8 cellular contexts compared by ENCODE assay signal in genomic region chr7:141071855-141072547, GRCh38. TPM values are rescaled to one million over a fixed set of nuclear protein-coding genes. Genes with fewer than 3 reads are reported as not detected.
DNase-seq lines count a peak whose midpoint lies in the region; ATAC-seq, FAIRE-seq and TF ChIP-seq lines count a peak whose summit lies in the region.

No MANE protein-coding gene starts in this region.

- peak overlapping the region; percentile 87 for H3K4me3 Mint-ChIP-seq in HFFc6
- H3K4me3 Mint-ChIP-seq in activated T-cell treated with anti-CD3 and anti-CD28 coated beads, Interleukin-2, amount 50 U/mL, for 72 hours, result peak overlapping the region; percentile 86 to 92

- H3K27me3 ChIP-seq in BJ (ENCODE audit: control insufficient read depth, insufficient read depth, low read length) (peaks cover 33% of the 10 kb centered on the region), iPS-18a (ENCODE audit: control insufficient read depth, insufficient read depth, low read length) (peaks cover 48% of the 10 kb centered on the region)

- no peaks in the 10 kb centered on the region for H3K36me3 Mint-ChIP-seq in HFFc6 (ENCODE audit: low read depth)
- H3K36me3 Mint-ChIP-seq in activated T-cell treated with anti-CD3 and anti-CD28 coated beads, Interleukin-2, amount 50 U/mL, for 72 hours (ENCODE audit: insufficient read depth in 2 of 2), result peaks cover 0 to 3% of the 10 kb centered on the region in 2 donors

- H3K4me1 Mint-ChIP-seq in HFFc6 (ENCODE audit: low read depth), result peaks cover 23% of the 10 kb centered on the region
- peaks cover 15% of the 10 kb centered on the region for H3K4me1 Mint-ChIP-seq in activated T-cell treated with anti-CD3 and anti-CD28 coated beads, Interleukin-2, amount 50 U/mL, for 72 hours (ENCODE audit: low read depth)

- H3K36me3 ChIP-seq in BJ (ENCODE audit: control insufficient read depth, insufficient read depth, low read length) (no peaks in the 10 kb centered on the region), iPS-18a (ENCODE audit: control insufficient read depth, low read depth, low read length) (no peaks in the 10 kb centered on the region)

- H3K27me3 Mint-ChIP-seq in HFFc6 (ENCODE audit: insufficient read depth), result peaks cover 12% of the 10 kb centered on the region; the same call in 1 of the 2 replicates
- H3K27me3 Mint-ChIP-seq in activated T-cell treated with anti-CD3 and anti-CD28 coated beads, Interleukin-2, amount 50 U/mL, for 72 hours (ENCODE audit: low read depth), result peaks cover 44% of the 10 kb centered on the region

- ATAC-seq in activated T-cell treated with anti-CD3 and anti-CD28 coated beads, Interleukin-2, amount 50 U/mL, for 72 hours (replicated peaks in 1 of 2), result no peak
- no peak for ATAC-seq in GM21737 (IDR thresholded peaks at IDR 0.05; ENCODE audit: unreplicated experiment)

- no peak overlapping the region for H3K27ac Mint-ChIP-seq in HFFc6
- H3K27ac Mint-ChIP-seq in activated T-cell treated with anti-CD3 and anti-CD28 coated beads, Interleukin-2, amount 50 U/mL, for 72 hours, result no peak overlapping the region

- H3K27ac ChIP-seq in iPS-18a (ENCODE audit: low read length), result no peak overlapping the region

- no peak for TF ChIP-seq CTCF in BJ (IDR thresholded peaks at IDR 0.05; ENCODE audit: insufficient read depth, low read depth, low read length)
- no peak for TF ChIP-seq CTCF in HFFc6 (IDR thresholded peaks at IDR 0.05)
- TF ChIP-seq CTCF in D721Med (IDR thresholded peaks at IDR 0.05; ENCODE audit: insufficient read depth, missing control alignments), result no peak

- CTCF ChIA-PET in BJ (lab: Yijun Ruan, JAX), result no interaction called here

- H3K9ac ChIP-seq in iPS-18a (ENCODE audit: low read length), result peak overlapping the region; percentile 62

- no peaks in the 10 kb centered on the region for H3K9me3 Mint-ChIP-seq in HFFc6
- H3K9me3 Mint-ChIP-seq in activated T-cell treated with anti-CD3 and anti-CD28 coated beads, Interleukin-2, amount 50 U/mL, for 72 hours, result no peaks in the 10 kb centered on the region

- H3K4me3 ChIP-seq in BJ (ENCODE audit: low read depth, low read length), result peak overlapping the region; percentile 32
- peak overlapping the region; percentile 87 for H3K4me3 ChIP-seq in iPS-18a (ENCODE audit: low read length)

- no peak for FAIRE-seq in D721Med (lab: Jason Lieb, UNC)

- H3K4me1 ChIP-seq in iPS-18a (ENCODE audit: control insufficient read depth, low read depth, low read length), result peaks cover 17% of the 10 kb centered on the region

- DNase-seq in BJ (ENCODE audit: low read depth) (no peak), HFFc6 (no peak), superior temporal gyrus (ENCODE audit: extremely low spot score) (peak; percentile 90), D721Med (ENCODE audit: insufficient read length, low spot score) (no peak), NOMO-1 treated with DMSO at 0.1 percent for 48 hours (lab: John Stamatoyannopoulos, UW; ENCODE audit: unreplicated experiment) (no peak)
- peak; percentile 3 to 4 for DNase-seq in activated T-cell treated with anti-CD3 and anti-CD28 coated beads, Interleukin-2, amount 50 U/mL, for 72 hours

- POLR2A ChIA-PET in BJ (lab: Charles Lee), result no interaction called here

- H3K9me3 ChIP-seq in iPS-18a (ENCODE audit: control insufficient read depth, low read depth, low read length), result no peaks in the 10 kb centered on the region

RNA-seq across cellular contexts. Expression of gene TMEM178B, which starts 1.9 kb away (rescaled TPM):
- polyA plus RNA-seq in BJ (2011; rRNA removed), result 0.43 and 0.59 TPM in 2 replicates
- 0.98 and 1.0 TPM in 2 replicates for polyA minus RNA-seq in BJ (2011; rRNA and poly(A)+ RNA removed)
- 1 to 10 TPM; 2.8 to 8.4 (median 6.6) TPM for total RNA-seq in HFFc6 (2021; fragmentation: NEBNext Ultra II Directional; extraction: Animal tissue kit (Norgen Biotek cat#: 25700))
- total RNA-seq in activated T-cell treated with anti-CD3 and anti-CD28 coated beads, Interleukin-2, amount 50 U/mL, for 72 hours, result 1 to 10 TPM; 1.0 to 1.4 TPM

RNA-seq across cellular contexts. Expression of gene MRPS33, which starts 57.2 kb away (rescaled TPM):
- 30.6 and 67.1 TPM in 2 replicates for polyA plus RNA-seq in BJ (2011; rRNA removed)
- polyA minus RNA-seq in BJ (2011; rRNA and poly(A)+ RNA removed), result 7.7 and 11.8 TPM in 2 replicates
- 10 to 100 TPM; 61.7 to 78.9 (median 68.1) TPM for total RNA-seq in HFFc6 (2021; fragmentation: NEBNext Ultra II Directional; extraction: Animal tissue kit (Norgen Biotek cat#: 25700))
- total RNA-seq in activated T-cell treated with anti-CD3 and anti-CD28 coated beads, Interleukin-2, amount 50 U/mL, for 72 hours, result 10 to 100 TPM; 87.6 to 96.0 TPM

Comparison
In these comparisons a context has a peak if more than half of its experiments do, and no peak if none do; other contexts are left out.
1. DNase-seq: peak in activated T-cell treated with anti-CD3 and anti-CD28 coated beads, Interleukin-2, amount 50 U/mL, for 72 hours (2 of 2) and superior temporal gyrus (single experiment); none in BJ (single experiment), HFFc6 (single experiment), D721Med (single experiment) and NOMO-1 treated with DMSO at 0.1 percent for 48 hours (single experiment).